Comparison of ENCODE assay signal across 20 cellular contexts in genomic region chr1:3161130-3161840, GRCh38.
DNase-seq lines count a peak whose midpoint lies in the region; ATAC-seq, FAIRE-seq and TF ChIP-seq lines count a peak whose summit lies in the region.
"Had no signal": no experiment of that assay in that cellular context is flagged by ENCODE, and none has a peak within 500 bp of the region (broad histone marks: within the 10 kb centered on the region; RNA-seq: fewer than 3 reads in every experiment).

No MANE protein-coding gene starts in this region.

- no peaks in the 10 kb centered on the region for H3K9me3 ChIP-seq in astrocyte (ENCODE audit: insufficient read depth, low read depth, low read length)
- no peaks in the 10 kb centered on the region for H3K9me3 ChIP-seq in left lung
- H3K9me3 ChIP-seq: colonic mucosa, esophagus muscularis mucosa, neutrophil had no signal

- peak overlapping the region; percentile 59 for H2AFZ ChIP-seq in astrocyte (ENCODE audit: low read depth, low read length)
- H2AFZ ChIP-seq: hepatocyte had no signal

- peak overlapping the region; percentile 53 for H3K9ac ChIP-seq in astrocyte (ENCODE audit: low read length)
- H3K9ac ChIP-seq: KMS-11 had no signal

- H4K20me1 ChIP-seq in astrocyte (ENCODE audit: insufficient read depth, low read length): peaks cover 10% of the 10 kb centered on the region

- H3K27me3 ChIP-seq in astrocyte (ENCODE audit: insufficient read depth, low read length): no peaks in the 10 kb centered on the region
- H3K27me3 ChIP-seq in left lung: peaks cover 0 to 38% of the 10 kb centered on the region in 2 donors
- H3K27me3 ChIP-seq: colonic mucosa, hepatocyte had no signal

- ATAC-seq in left lung: peak; percentile 9

- no peak overlapping the region for H3K27ac Mint-ChIP-seq in activated naive CD4-positive, alpha-beta T cell treated with anti-CD3 and anti-CD28 coated beads, Interleukin-2, amount 10 ng/mL, durations not matched to agents 7 days and 5 days
- H3K27ac Mint-ChIP-seq in astrocyte (ENCODE audit: unreplicated experiment): no peak overlapping the region
- H3K27ac Mint-ChIP-seq: activated T-helper 2 cell treated with anti-CD3 and anti-CD28 coated beads, Interferon-gamma antibody, Interleukin-2, Interleukin-4, amounts not matched to agents 10 μg/mL and 5 μg/mL and 100 μg/mL, durations not matched to agents 14 hours and 24 hours and 36 hours had no signal

- no peaks in the 10 kb centered on the region for H3K36me3 ChIP-seq in astrocyte (ENCODE audit: insufficient read depth, low read length)
- H3K36me3 ChIP-seq in left lung: no peaks in the 10 kb centered on the region
- H3K36me3 ChIP-seq: colonic mucosa, esophagus muscularis mucosa, neutrophil had no signal

- DNase-seq in activated naive CD4-positive, alpha-beta T cell treated with anti-CD3 and anti-CD28 coated beads, Interleukin-2, amount 10 ng/mL, durations not matched to agents 7 days and 5 days: no peak
- DNase-seq in activated naive CD4-positive, alpha-beta T cell (lab: John Stamatoyannopoulos, UW): no peak
- DNase-seq in astrocyte (ENCODE audit: low read depth) (peak; percentile 6), left lung (no peak), HEK293T (ENCODE audit: extremely low spot score) (no peak), NCI-H2171 (lab: John Stamatoyannopoulos, UW) (no peak), amniotic stem cell (lab: John Stamatoyannopoulos, UW) (no peak)
- DNase-seq: activated CD4-positive, alpha-beta T cell treated with anti-CD3 and anti-CD28 coated beads for 1 hour; colonic mucosa; DND-41; HCEC 1CT; NCI-H1417 treated with DMSO at 0.1 percent for 48 hours had no signal

- no peak for FAIRE-seq in astrocyte (lab: Jason Lieb, UNC)

- H3K4me1 Mint-ChIP-seq in activated naive CD4-positive, alpha-beta T cell treated with anti-CD3 and anti-CD28 coated beads, Interleukin-2, amount 10 ng/mL, durations not matched to agents 7 days and 5 days: peaks cover 8% of the 10 kb centered on the region
- no peaks in the 10 kb centered on the region for H3K4me1 Mint-ChIP-seq in astrocyte (ENCODE audit: low read depth, unreplicated experiment)

- H3K4me3 ChIP-seq in astrocyte (ENCODE audit: insufficient read depth, low read depth, low read length) (no peak overlapping the region), left lung (no peak overlapping the region)
- H3K4me3 ChIP-seq: colonic mucosa, esophagus muscularis mucosa, hepatocyte, lung, skin epidermis had no signal

- CTCF ChIA-PET in activated naive CD4-positive, alpha-beta T cell treated with anti-CD3 and anti-CD28 coated beads, Interleukin-2, amount 10 ng/mL, durations not matched to agents 7 days and 5 days (lab: Charles Lee): interaction anchor here (0.6 kb wide), 1 partner anchor 234 kb away, joined by 3 read pairs; no protein-coding TSS in a partner anchor
- CTCF ChIA-PET in HEK293T (lab: Yijun Ruan, JAX): no interaction called here

- TF ChIP-seq CTCF in astrocyte (IDR thresholded peaks at IDR 0.05; ENCODE audit: insufficient read depth, low read depth, low read length) (no peak), left lung (IDR thresholded peaks at IDR 0.05) (no peak)

- no peaks in the 10 kb centered on the region for H3K9me3 Mint-ChIP-seq in activated naive CD4-positive, alpha-beta T cell treated with anti-CD3 and anti-CD28 coated beads, Interleukin-2, amount 10 ng/mL, durations not matched to agents 7 days and 5 days
- H3K9me3 Mint-ChIP-seq in astrocyte (ENCODE audit: unreplicated experiment): no peaks in the 10 kb centered on the region
- H3K9me3 Mint-ChIP-seq: activated T-helper 2 cell treated with anti-CD3 and anti-CD28 coated beads, Interferon-gamma antibody, Interleukin-2, Interleukin-4, amounts not matched to agents 10 μg/mL and 5 μg/mL and 100 μg/mL, durations not matched to agents 14 hours and 24 hours and 36 hours had no signal

- H3K4me1 ChIP-seq in astrocyte (ENCODE audit: insufficient read depth, low read length): peaks cover 18% of the 10 kb centered on the region
- no peaks in the 10 kb centered on the region for H3K4me1 ChIP-seq in left lung
- H3K4me1 ChIP-seq: colonic mucosa had no signal

- no peaks in the 10 kb centered on the region for H3K36me3 Mint-ChIP-seq in activated naive CD4-positive, alpha-beta T cell treated with anti-CD3 and anti-CD28 coated beads, Interleukin-2, amount 10 ng/mL, durations not matched to agents 7 days and 5 days
- no peaks in the 10 kb centered on the region for H3K36me3 Mint-ChIP-seq in astrocyte (ENCODE audit: low read depth, unreplicated experiment)

- POLR2A ChIA-PET in HEK293T (lab: Yijun Ruan, JAX): interaction anchor here (1.4 kb wide), 1 partner anchor 16 kb away, joined by 3 read pairs; no protein-coding TSS in a partner anchor

- H3K27ac ChIP-seq in astrocyte (ENCODE audit: low read depth, low read length): peak overlapping the region; percentile 40
- H3K27ac ChIP-seq in left lung: no peak overlapping the region
- H3K27ac ChIP-seq in temporal lobe (ENCODE audit: low read depth, low read length): peak overlapping the region; percentile 72
- H3K27ac ChIP-seq: colonic mucosa, esophagus muscularis mucosa, hepatocyte, KMS-11, neutrophil, skin epidermis had no signal

- peaks cover 12% of the 10 kb centered on the region for H3K79me2 ChIP-seq in astrocyte (ENCODE audit: insufficient read depth, low read length)
- H3K79me2 ChIP-seq: hepatocyte had no signal

- H3K4me3 Mint-ChIP-seq in activated naive CD4-positive, alpha-beta T cell treated with anti-CD3 and anti-CD28 coated beads, Interleukin-2, amount 10 ng/mL, durations not matched to agents 7 days and 5 days: peak overlapping the region; percentile 46
- no peak overlapping the region for H3K4me3 Mint-ChIP-seq in astrocyte (ENCODE audit: unreplicated experiment)

- peaks cover 55% of the 10 kb centered on the region for H3K27me3 Mint-ChIP-seq in activated naive CD4-positive, alpha-beta T cell treated with anti-CD3 and anti-CD28 coated beads, Interleukin-2, amount 10 ng/mL, durations not matched to agents 7 days and 5 days
- peaks cover 37% of the 10 kb centered on the region for H3K27me3 Mint-ChIP-seq in astrocyte (ENCODE audit: low read depth, unreplicated experiment)

- intact Hi-C loops in left lung (cut with DNase I): no loop called here

- peak overlapping the region; percentile 83 for H3K4me2 ChIP-seq in astrocyte (ENCODE audit: low read length)
- H3K4me2 ChIP-seq: hepatocyte, KMS-11 had no signal

TF ChIP-seq in HEK293T, 16 proteins besides CTCF, POLR2A, EP300 and RAD21:
- no peak for TF ChIP-seq HDGF (IDR thresholded peaks at IDR 0.05; ENCODE audit: borderline replicate concordance)
- no peak for TF ChIP-seq ZNF384 (IDR thresholded peaks at IDR 0.05)
- TF ChIP-seq CTBP1 (IDR thresholded peaks at IDR 0.05; ENCODE audit: borderline replicate concordance): no peak
- TF ChIP-seq L3MBTL2 (conservative IDR thresholded peaks at IDR 0.05): no peak
- no peak for TF ChIP-seq PKNOX1 (IDR thresholded peaks at IDR 0.05)
- no peak for TF ChIP-seq FOXA1 (IDR thresholded peaks at IDR 0.05)
- TF ChIP-seq ELF4 (IDR thresholded peaks at IDR 0.05): no peak
- no peak for TF ChIP-seq SP1 (IDR thresholded peaks at IDR 0.05)
- no peak for TF ChIP-seq TARDBP (IDR thresholded peaks at IDR 0.05)
- TF ChIP-seq FOXK2 (IDR thresholded peaks at IDR 0.05): no peak
- no peak for TF ChIP-seq NFRKB (IDR thresholded peaks at IDR 0.05)
- TF ChIP-seq BHLHE40 (IDR thresholded peaks at IDR 0.05; ENCODE audit: borderline replicate concordance): no peak
- TF ChIP-seq SUZ12 (IDR thresholded peaks at IDR 0.05): no peak
- TF ChIP-seq FOXM1 (IDR thresholded peaks at IDR 0.05; ENCODE audit: borderline replicate concordance): no peak
- TF ChIP-seq LEF1 (IDR thresholded peaks at IDR 0.05; ENCODE audit: borderline replicate concordance): no peak
- TF ChIP-seq ARNT (IDR thresholded peaks at IDR 0.05): no peak

Comparison
In these comparisons a context has a peak if more than half of its experiments do, and no peak if none do; other contexts are left out.
1. H3K27ac ChIP-seq: peak in astrocyte (single experiment) and temporal lobe (single experiment); none in left lung (0 of 2).